ENCODE assay signal across 11 cellular contexts in genomic region chr10:92571649-92572048, GRCh38. TPM values are rescaled to one million over a fixed set of nuclear protein-coding genes. Genes with fewer than 3 reads are reported as not detected.
DNase-seq lines count a peak whose midpoint lies in the region; ATAC-seq, FAIRE-seq and TF ChIP-seq lines count a peak whose summit lies in the region.
"Had no signal": no experiment of that assay in that cellular context is flagged by ENCODE, and none has a peak within 500 bp of the region (broad histone marks: within the 10 kb centered on the region; RNA-seq: fewer than 3 reads in every experiment).

No MANE protein-coding gene starts in this region.

- TF ChIP-seq POLR2A in HepG2 (IDR thresholded peaks at IDR 0.05; ENCODE audit: insufficient read depth in 1 of 2, low read depth in 2 of 2, low read length in 2 of 2) (no peak), right lobe of liver (IDR thresholded peaks at IDR 0.05) (no peak)

- TF ChIP-seq RAD21 in HepG2 (CRISPR knock-in tag; IDR thresholded peaks at IDR 0.05) = no peak

- H3K27me3 ChIP-seq in HepG2 (ENCODE audit: control insufficient read depth in 1 of 2, insufficient read depth in 2 of 2, low read length in 2 of 2) (no peaks in the 10 kb centered on the region; a peak in 1 of 5 replicates), right lobe of liver (no peaks in the 10 kb centered on the region), PC-9 (ENCODE audit: insufficient read depth, low read depth) (no peaks in the 10 kb centered on the region), subcutaneous abdominal adipose tissue (ENCODE audit: control insufficient read depth in 5 of 5, insufficient read depth in 4 of 5, low read length in 5 of 5) (no peaks in the 10 kb centered on the region)
- H3K27me3 ChIP-seq: ascending aorta, testis had no signal

- peaks cover 23% of the 10 kb centered on the region; the same call in 1 of the 2 replicates for H3F3A ChIP-seq in PC-9 (ENCODE audit: insufficient read depth, low read depth)

- in situ Hi-C loops in HepG2 (cut with HindIII; ENCODE audit: extremely low pct_ligation_motif_present, low pct_unique_long_range_greater_than_20kb) = loop anchor here (5.0 kb wide), 1 partner anchor 49 kb away; no protein-coding TSS in a partner anchor

- POLR2A ChIA-PET in HepG2 (lab: Yijun Ruan, JAX) = interaction anchor here (0.6 to 5.3 kb wide), 2 partner anchors 20 to 739 kb away, joined by 4 to 71 read pairs; partner anchors contain the start of gene KIF11
- POLR2A ChIA-PET in PC-9 (lab: Charles Lee; ENCODE audit: unreplicated experiment) = interaction anchor here (0.5 kb wide), 1 partner anchor 247 kb away, joined by 3 read pairs; no protein-coding TSS in a partner anchor

- peaks cover 59% of the 10 kb centered on the region for H3K79me2 ChIP-seq in HepG2 (ENCODE audit: insufficient read depth, low read length)
- H3K79me2 ChIP-seq in PC-9 (ENCODE audit: low read depth) = peaks cover 63% of the 10 kb centered on the region

- no peak for TF ChIP-seq CTCF in HepG2 (CRISPR knock-in tag; IDR thresholded peaks at IDR 0.05)
- TF ChIP-seq CTCF in right lobe of liver (IDR thresholded peaks at IDR 0.05) = no peak
- TF ChIP-seq CTCF in PC-9 (conservative IDR thresholded peaks at IDR 0.05) = no peak
- no peak for TF ChIP-seq CTCF in fibroblast of pulmonary artery (IDR thresholded peaks at IDR 0.05; ENCODE audit: low read length, missing control alignments)

- no peak for ATAC-seq in HepG2
- no peak for ATAC-seq in right lobe of liver
- no peak for ATAC-seq in HG02759 (IDR thresholded peaks at IDR 0.05; ENCODE audit: unreplicated experiment)

- H3K4me2 ChIP-seq in HepG2 (ENCODE audit: low read depth, low read length) (peak overlapping the region; percentile 92), PC-9 (peak overlapping the region; percentile 91)

- peaks cover 0 to 8% of the 10 kb centered on the region in 2 experiments; a peak in 2 of 5 replicates for H3K36me3 ChIP-seq in HepG2 (replicated peaks in 1 of 2; ENCODE audit: control insufficient read depth in 1 of 2, insufficient read depth in 2 of 2, low read length in 2 of 2)
- no peaks in the 10 kb centered on the region for H3K36me3 ChIP-seq in right lobe of liver
- H3K36me3 ChIP-seq in PC-9 (ENCODE audit: low read depth) = no peaks in the 10 kb centered on the region
- H3K36me3 ChIP-seq in subcutaneous abdominal adipose tissue (ENCODE audit: control insufficient read depth in 5 of 5, insufficient read depth in 5 of 5, low read length in 5 of 5) = peaks cover 0 to 4% (median 0%) of the 10 kb centered on the region in 5 donors

- DNase-seq in HepG2 (ENCODE audit: low spot score) (no peak), right lobe of liver (no peak), PC-9 (no peak), fibroblast of pulmonary artery (ENCODE audit: low read depth) (peak; percentile 55), A172 (ENCODE audit: low spot score) (no peak), DMS153 (lab: John Stamatoyannopoulos, UW) (no peak)
- DNase-seq: NCI-H1436 treated with DMSO at 0.1 percent for 48 hours, testis had no signal

- no peak for TF ChIP-seq EP300 in HepG2 (IDR thresholded peaks at IDR 0.05; ENCODE audit: low read depth in 2 of 2, low read length in 2 of 2)
- no peak for TF ChIP-seq EP300 in HepG2 (CRISPR knock-in tag; IDR thresholded peaks at IDR 0.05; ENCODE audit: borderline replicate concordance)

- intact Hi-C loops in HepG2 (cut with micrococcal nuclease; ENCODE audit: unreplicated experiment) = no loop called here
- intact Hi-C loops in right lobe of liver (cut with DNase I) = loop anchor here in 1 of 2 donors (5.0 kb wide), 1 partner anchor 54 kb away; no protein-coding TSS in a partner anchor
- intact Hi-C loops in PC-9 (cut with micrococcal nuclease; ENCODE audit: unreplicated experiment) = no loop called here

- no peaks in the 10 kb centered on the region for H3K9me2 ChIP-seq in PC-9 (ENCODE audit: insufficient read depth)

- H2AFZ ChIP-seq in HepG2 (ENCODE audit: low read length) = no peak overlapping the region
- no peak overlapping the region for H2AFZ ChIP-seq in PC-9

- BruUV-seq in HepG2 (replicated peaks; lab: Mats Ljungman, UMichigan) = no TSS peak
- no TSS peak for BruUV-seq in PC-9 (replicated peaks; lab: Mats Ljungman, UMichigan)

- H3K27ac ChIP-seq in HepG2 (ENCODE audit: extremely low read length, insufficient read depth, low read length) (no peak overlapping the region), right lobe of liver (no peak overlapping the region), PC-9 (no peak overlapping the region), subcutaneous abdominal adipose tissue (ENCODE audit: low read depth, low read length) (no peak overlapping the region)
- H3K27ac ChIP-seq: ascending aorta, testis had no signal

- H4K20me1 ChIP-seq in HepG2 (ENCODE audit: insufficient read depth, low read length) (no peaks in the 10 kb centered on the region), PC-9 (ENCODE audit: insufficient read depth) (no peaks in the 10 kb centered on the region)

- no peak overlapping the region for H3K9ac ChIP-seq in HepG2 (ENCODE audit: insufficient read depth, low read depth, low read length)
- peak overlapping the region in 3 of 5 donors; percentile 26 to 92 (median 35) for H3K9ac ChIP-seq in subcutaneous abdominal adipose tissue (ENCODE audit: low read length in 5 of 5)

- 74% methylated on average over 2 of the region's 2 CpGs for WGBS in HepG2 (ENCODE audit: low lambda C conversion rate)
- no CpG with 5 or more reads among the region's 2 CpGs for WGBS in right lobe of liver (ENCODE audit: insufficient coverage, low coverage, low lambda C conversion rate, missing lambda C conversion rate)

- H3K4me3 ChIP-seq in HepG2 (replicated peaks in 1 of 3; ENCODE audit: insufficient read depth in 1 of 3, low read depth in 2 of 3, low read length in 3 of 3) = peak overlapping the region; percentile 12 to 69 (median 23); a peak in 2 of 6 replicates
- H3K4me3 ChIP-seq in right lobe of liver = no peak overlapping the region
- H3K4me3 ChIP-seq in PC-9 = peak overlapping the region; percentile 93; the same call in 1 of the 2 replicates
- H3K4me3 ChIP-seq in fibroblast of pulmonary artery (replicated peaks; ENCODE audit: low read depth, low read length) = peak overlapping the region; percentile 90
- H3K4me3 ChIP-seq in subcutaneous abdominal adipose tissue (ENCODE audit: low read depth in 1 of 5, low read length in 5 of 5) = no peak overlapping the region
- H3K4me3 ChIP-seq: testis had no signal

- no peak for FAIRE-seq in HepG2 (lab: Jason Lieb, UNC)

- CTCF ChIA-PET in HepG2 (lab: Yijun Ruan, JAX; ENCODE audit: low intra/inter-chr PET ratio, low total read pairs) (no interaction called here), PC-9 (lab: Charles Lee) (interaction anchor here (0.5 kb wide), 1 partner anchor 281 kb away, joined by 10 read pairs; no protein-coding TSS in a partner anchor)

- H3K9me3 ChIP-seq in HepG2 (ENCODE audit: low read length) = no peaks in the 10 kb centered on the region
- H3K9me3 ChIP-seq in right lobe of liver = no peaks in the 10 kb centered on the region
- no peaks in the 10 kb centered on the region for H3K9me3 ChIP-seq in PC-9 (ENCODE audit: insufficient read depth, low read depth)
- H3K9me3 ChIP-seq in subcutaneous abdominal adipose tissue (ENCODE audit: control insufficient read depth in 5 of 5, low read length in 5 of 5) = no peaks in the 10 kb centered on the region
- H3K9me3 ChIP-seq: ascending aorta, testis had no signal

- peaks cover 43% of the 10 kb centered on the region for H3K4me1 ChIP-seq in HepG2 (ENCODE audit: insufficient read depth, low read length)
- peaks cover 0 to 15% (median 7%) of the 10 kb centered on the region in 4 donors for H3K4me1 ChIP-seq in right lobe of liver
- peaks cover 44% of the 10 kb centered on the region for H3K4me1 ChIP-seq in PC-9 (replicated peaks; ENCODE audit: insufficient read depth)
- H3K4me1 ChIP-seq in subcutaneous abdominal adipose tissue (ENCODE audit: control insufficient read depth in 5 of 5, insufficient read depth in 5 of 5, low read length in 5 of 5) = peaks cover 5 to 29% (median 28%) of the 10 kb centered on the region in 5 donors

RNA-seq across cellular contexts. Expression of gene IDE, which starts 2.2 kb away (rescaled TPM):
- total RNA-seq in HepG2 (2016; rRNA removed; fragmentation: Illumina TruSeq; extraction: Trizol) = 52.1 and 94.3 TPM in 2 replicates
- 11.5 and 14.5 TPM in 2 replicates for total RNA-seq in HepG2 (2016; cell fraction: cytosol; rRNA removed; fragmentation: Illumina TruSeq; extraction: Trizol; ENCODE audit: low read depth)
- 52.6 and 85.1 TPM in 2 replicates for total RNA-seq in HepG2 (2016; cell fraction: insoluble cytoplasmic fraction; rRNA removed; fragmentation: Illumina TruSeq; extraction: Trizol)
- 15.4 and 18.2 TPM in 2 replicates for total RNA-seq in HepG2 (2016; cell fraction: membrane; rRNA removed; fragmentation: Illumina TruSeq; extraction: Trizol)
- 41.2 and 45.5 TPM in 2 replicates for total RNA-seq in HepG2 (2016; cell fraction: nucleus; rRNA removed; fragmentation: Illumina TruSeq; extraction: Trizol)
- polyA plus RNA-seq in HepG2 (2011; rRNA removed) = 13.0 and 16.1 TPM in 2 replicates
- polyA plus RNA-seq in HepG2 (2011; cell fraction: cytosol; rRNA removed) = 5.1 and 6.8 TPM in 2 replicates
- 10.7 and 12.6 TPM in 2 replicates for polyA plus RNA-seq in HepG2 (2011; cell fraction: nucleus; rRNA removed)
- polyA plus RNA-seq in HepG2 (2012) = 12.6 TPM in 2 replicates
- 1.8 and 2.2 TPM in 2 replicates for polyA plus RNA-seq in HepG2 (2016; cell fraction: cytosol; fragmentation: Illumina TruSeq; extraction: Trizol; ENCODE audit: low read depth)
- polyA plus RNA-seq in HepG2 (2016; cell fraction: insoluble cytoplasmic fraction; fragmentation: Illumina TruSeq; extraction: Trizol; ENCODE audit: low read depth) = 39.2 and 41.0 TPM in 2 replicates
- polyA plus RNA-seq in HepG2 (2016; cell fraction: membrane; fragmentation: Illumina TruSeq; extraction: Trizol; ENCODE audit: low read depth) = 7.3 and 7.4 TPM in 2 replicates
- 26.7 and 30.2 TPM in 2 replicates for polyA plus RNA-seq in HepG2 (2016; cell fraction: nucleus; fragmentation: Illumina TruSeq; extraction: Trizol; ENCODE audit: insufficient read depth, low read depth)
- 22.9 and 67.2 TPM in 2 replicates for polyA minus RNA-seq in HepG2 (2011; rRNA and poly(A)+ RNA removed; ENCODE audit: low replicate concordance)
- 20.7 and 20.8 TPM in 2 replicates for polyA minus RNA-seq in HepG2 (2011; cell fraction: cytosol; rRNA and poly(A)+ RNA removed)
- 33.0 and 34.4 TPM in 2 replicates for polyA minus RNA-seq in HepG2 (2011; cell fraction: nucleus; rRNA and poly(A)+ RNA removed)
- 10 to 100 TPM; 25.6 to 31.4 (median 29.2) TPM for total RNA-seq in right lobe of liver
- total RNA-seq in PC-9 (2021) = 26.5 and 41.2 TPM in 2 replicates
- 55.1 and 72.9 TPM in 2 replicates for total RNA-seq in A172 (2014; rRNA removed; shearing (Covaris generic))

RNA-seq across cellular contexts. Expression of gene KIF11, which starts 21.3 kb away (rescaled TPM):
- 38.4 and 62.8 TPM in 2 replicates for total RNA-seq in HepG2 (2016; rRNA removed; fragmentation: Illumina TruSeq; extraction: Trizol)
- total RNA-seq in HepG2 (2016; cell fraction: cytosol; rRNA removed; fragmentation: Illumina TruSeq; extraction: Trizol; ENCODE audit: low read depth) = 4.6 and 6.3 TPM in 2 replicates
- 38.2 and 60.3 TPM in 2 replicates for total RNA-seq in HepG2 (2016; cell fraction: insoluble cytoplasmic fraction; rRNA removed; fragmentation: Illumina TruSeq; extraction: Trizol)
- 10.6 and 12.9 TPM in 2 replicates for total RNA-seq in HepG2 (2016; cell fraction: membrane; rRNA removed; fragmentation: Illumina TruSeq; extraction: Trizol)
- total RNA-seq in HepG2 (2016; cell fraction: nucleus; rRNA removed; fragmentation: Illumina TruSeq; extraction: Trizol) = 25.7 and 27.4 TPM in 2 replicates
- 4.4 and 8.7 TPM in 2 replicates for polyA plus RNA-seq in HepG2 (2011; rRNA removed)
- polyA plus RNA-seq in HepG2 (2011; cell fraction: cytosol; rRNA removed) = 3.1 and 3.7 TPM in 2 replicates
- polyA plus RNA-seq in HepG2 (2011; cell fraction: nucleus; rRNA removed) = 2.4 and 2.5 TPM in 2 replicates
- polyA plus RNA-seq in HepG2 (2012) = 5.4 and 15.7 TPM in 2 replicates
- 1.4 and 1.8 TPM in 2 replicates for polyA plus RNA-seq in HepG2 (2016; cell fraction: cytosol; fragmentation: Illumina TruSeq; extraction: Trizol; ENCODE audit: low read depth)
- polyA plus RNA-seq in HepG2 (2016; cell fraction: insoluble cytoplasmic fraction; fragmentation: Illumina TruSeq; extraction: Trizol; ENCODE audit: low read depth) = 45.8 and 45.9 TPM in 2 replicates
- polyA plus RNA-seq in HepG2 (2016; cell fraction: membrane; fragmentation: Illumina TruSeq; extraction: Trizol; ENCODE audit: low read depth) = 4.6 and 5.6 TPM in 2 replicates
- 27.1 and 27.7 TPM in 2 replicates for polyA plus RNA-seq in HepG2 (2016; cell fraction: nucleus; fragmentation: Illumina TruSeq; extraction: Trizol; ENCODE audit: insufficient read depth, low read depth)
- 2.2 and 9.9 TPM in 2 replicates for polyA minus RNA-seq in HepG2 (2011; rRNA and poly(A)+ RNA removed; ENCODE audit: low replicate concordance)
- polyA minus RNA-seq in HepG2 (2011; cell fraction: cytosol; rRNA and poly(A)+ RNA removed) = 8.8 and 10.4 TPM in 2 replicates
- 10.4 and 11.5 TPM in 2 replicates for polyA minus RNA-seq in HepG2 (2011; cell fraction: nucleus; rRNA and poly(A)+ RNA removed)
- total RNA-seq in right lobe of liver = 1 to 10 TPM in 1 of 6 experiments, under 1 TPM in 5; 0.35 to 1.4 (median 0.83) TPM
- 21.7 and 35.7 TPM in 2 replicates for total RNA-seq in PC-9 (2021)
- total RNA-seq in A172 (2014; rRNA removed; shearing (Covaris generic)) = 68.6 and 74.3 TPM in 2 replicates
- total RNA-seq: ascending aorta had no signal

Comparison
In these comparisons a context has a peak if more than half of its experiments do, and no peak if none do; other contexts are left out.
1. H3K4me3 ChIP-seq: peak in HepG2 (3 of 3), PC-9 (single experiment) and fibroblast of pulmonary artery (single experiment); none in right lobe of liver (0 of 3) and subcutaneous abdominal adipose tissue (0 of 5).